ENCODE assay signal across 8 cellular contexts in the genomic region with DNA sequence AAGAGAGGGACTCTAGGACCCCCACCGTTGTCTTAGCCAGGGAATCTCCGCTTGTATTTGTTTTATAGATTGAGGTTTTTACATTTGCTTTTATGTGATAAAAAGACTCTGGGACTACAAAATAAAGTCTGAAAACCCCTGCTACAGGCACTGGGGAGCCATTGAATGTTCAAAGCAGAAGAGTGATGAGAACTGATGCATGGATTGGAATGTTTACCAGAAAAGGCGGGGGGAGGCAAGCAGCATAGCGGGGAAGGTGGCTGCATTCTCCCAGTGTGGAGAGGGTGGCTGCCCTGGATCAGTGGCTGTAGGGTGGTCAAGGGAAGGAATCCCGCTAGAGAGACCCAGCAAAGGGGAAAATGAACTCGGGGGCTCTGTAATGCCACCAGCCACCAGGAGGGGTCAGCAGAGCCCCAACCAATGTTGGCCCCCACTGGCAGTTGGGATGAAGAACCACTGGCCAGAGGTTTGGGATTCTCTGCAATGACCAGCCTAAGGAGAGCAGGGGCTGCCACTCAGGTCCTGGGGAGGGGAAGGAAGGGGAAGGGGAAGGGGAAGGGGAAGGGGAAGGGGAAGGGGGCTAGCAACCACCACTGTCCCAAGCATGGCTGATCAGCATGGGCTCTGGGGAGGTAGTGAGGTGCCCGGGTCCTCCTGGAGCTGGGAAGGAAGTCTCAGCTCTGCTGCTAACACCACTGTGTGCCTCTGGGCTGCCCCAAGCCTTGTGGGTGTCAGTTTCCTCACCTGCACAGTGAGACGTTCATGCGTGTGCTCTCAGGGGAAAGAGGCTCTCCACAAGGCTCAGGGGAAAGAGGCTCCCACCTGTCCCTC. TPM values are rescaled to one million over a fixed set of nuclear protein-coding genes. Genes with fewer than 3 reads are reported as not detected.
DNase-seq lines count a peak whose midpoint lies in the region; TF ChIP-seq lines count a peak whose summit lies in the region.

No MANE protein-coding gene starts in this region.

- no peaks in the 10 kb centered on the region for H3K4me1 Mint-ChIP-seq in activated CD4-positive, alpha-beta T cell treated with anti-CD3 and anti-CD28 coated beads, Interleukin-2, amount 10 ng/mL, durations not matched to agents 7 days and 5 days
- H3K4me1 Mint-ChIP-seq in mesothelial cell of epicardium = peaks cover 14% of the 10 kb centered on the region

- DNase-seq in DMS53 (lab: John Stamatoyannopoulos, UW) (peak; percentile 72), DMS53 treated with DMSO at 0.1 percent for 48 hours (lab: John Stamatoyannopoulos, UW; ENCODE audit: unreplicated experiment) (no peak), NCI-H1092 treated with DMSO at 0.1 percent for 48 hours (lab: John Stamatoyannopoulos, UW) (peak; percentile 12), dorsolateral prefrontal cortex (peak in 9 of 10 donors; percentile 39 to 83 (median 69)), mesothelial cell of epicardium (ENCODE audit: low spot score in 2 of 2, unreplicated experiment in 2 of 2) (peak in 1 of 2 experiments; percentile 86), SIG-M5 (lab: John Stamatoyannopoulos, UW) (no peak)
- DNase-seq in activated CD4-positive, alpha-beta T cell treated with anti-CD3 and anti-CD28 coated beads, Interleukin-2, amount 10 ng/mL, durations not matched to agents 7 days and 5 days = peak; percentile 57
- DNase-seq in stimulated activated CD8-positive, alpha-beta memory T cell treated with anti-CD3 and anti-CD28 coated beads, Interleukin-7, amount 100 ng/mL, for 24 hours (ENCODE audit: low read depth) = peak; percentile 50

- CTCF ChIA-PET in activated CD4-positive, alpha-beta T cell treated with anti-CD3 and anti-CD28 coated beads, Interleukin-2, amount 10 ng/mL, durations not matched to agents 7 days and 5 days (lab: Charles Lee) = interaction anchor here (0.8 to 3.1 kb wide), 8 partner anchors 11 to 125 kb away, joined by 3 to 22 read pairs (median 3); a partner anchor contains a TSS

- no peaks in the 10 kb centered on the region for H3K27me3 Mint-ChIP-seq in activated CD4-positive, alpha-beta T cell treated with anti-CD3 and anti-CD28 coated beads, Interleukin-2, amount 10 ng/mL, durations not matched to agents 7 days and 5 days
- no peaks in the 10 kb centered on the region for H3K27me3 Mint-ChIP-seq in mesothelial cell of epicardium (ENCODE audit: low read depth)

- H3K4me3 Mint-ChIP-seq in activated CD4-positive, alpha-beta T cell treated with anti-CD3 and anti-CD28 coated beads, Interleukin-2, amount 10 ng/mL, durations not matched to agents 7 days and 5 days = no peak overlapping the region
- no peak overlapping the region for H3K4me3 Mint-ChIP-seq in mesothelial cell of epicardium

- POLR2A ChIA-PET in activated CD4-positive, alpha-beta T cell treated with anti-CD3 and anti-CD28 coated beads, Interleukin-2, amount 10 ng/mL, durations not matched to agents 7 days and 5 days (lab: Charles Lee) = no interaction called here

- intact Hi-C loops in dorsolateral prefrontal cortex (cut with DNase I) = loop anchor here (1.0 to 10.0 kb wide), 5 partner anchors 41 to 301 kb away; a partner anchor contains a TSS

- H3K4me3 ChIP-seq in dorsolateral prefrontal cortex = no peak overlapping the region

- H3K27ac Mint-ChIP-seq in activated CD4-positive, alpha-beta T cell treated with anti-CD3 and anti-CD28 coated beads, Interleukin-2, amount 10 ng/mL, durations not matched to agents 7 days and 5 days = no peak overlapping the region
- H3K27ac Mint-ChIP-seq in mesothelial cell of epicardium = no peak overlapping the region

- no peaks in the 10 kb centered on the region for H3K27me3 ChIP-seq in dorsolateral prefrontal cortex

- H3K36me3 Mint-ChIP-seq in activated CD4-positive, alpha-beta T cell treated with anti-CD3 and anti-CD28 coated beads, Interleukin-2, amount 10 ng/mL, durations not matched to agents 7 days and 5 days (ENCODE audit: low read depth) = no peaks in the 10 kb centered on the region
- peaks cover 13% of the 10 kb centered on the region for H3K36me3 Mint-ChIP-seq in mesothelial cell of epicardium

- H3K9me3 Mint-ChIP-seq in activated CD4-positive, alpha-beta T cell treated with anti-CD3 and anti-CD28 coated beads, Interleukin-2, amount 10 ng/mL, durations not matched to agents 7 days and 5 days = no peaks in the 10 kb centered on the region
- H3K9me3 Mint-ChIP-seq in mesothelial cell of epicardium = no peaks in the 10 kb centered on the region

- H3K27ac ChIP-seq in dorsolateral prefrontal cortex = peak overlapping the region in 1 of 59 donors; percentile 18

- TF ChIP-seq CTCF in dorsolateral prefrontal cortex (IDR thresholded peaks at IDR 0.05 in 54 of 56, conservative IDR thresholded peaks at IDR 0.05 in 2 of 56; ENCODE audit: low read depth in 1 of 56, partially characterized antibody in 56 of 56) (peak; percentile 68 to 96 (median 88)), mesothelial cell of epicardium (IDR thresholded peaks at IDR 0.05; ENCODE audit: unreplicated experiment) (peak; percentile 79)

RNA-seq across cellular contexts. Expression of a gene that starts 19.2 kb away (rescaled TPM):
- total RNA-seq in activated CD4-positive, alpha-beta T cell treated with anti-CD3 and anti-CD28 coated beads, Interleukin-2, amount 10 ng/mL, durations not matched to agents 7 days and 5 days = 10 to 100 TPM; 50.4 to 51.6 TPM
- total RNA-seq in dorsolateral prefrontal cortex = 10 to 100 TPM; 41.8 to 80.3 (median 60.8) TPM
- 42.6 to 43.8 TPM (median 43.8 TPM) in 3 replicates for total RNA-seq in mesothelial cell of epicardium

RNA-seq across cellular contexts. Expression of a gene that starts 40.0 kb away (rescaled TPM):
- not detected for total RNA-seq in activated CD4-positive, alpha-beta T cell treated with anti-CD3 and anti-CD28 coated beads, Interleukin-2, amount 10 ng/mL, durations not matched to agents 7 days and 5 days
- total RNA-seq in dorsolateral prefrontal cortex (100 to 1,000 TPM in 60 of 120 experiments, 10 to 100 TPM in 60; 24.6 to 285 (median 97.8) TPM), mesothelial cell of epicardium (365 to 389 TPM (median 380 TPM) in 3 replicates)

RNA-seq across cellular contexts. Expression of a gene that starts 46.3 kb away (rescaled TPM):
- not detected for total RNA-seq in activated CD4-positive, alpha-beta T cell treated with anti-CD3 and anti-CD28 coated beads, Interleukin-2, amount 10 ng/mL, durations not matched to agents 7 days and 5 days
- total RNA-seq in dorsolateral prefrontal cortex = 1 to 10 TPM in 8 of 120 experiments, under 1 TPM in 41, not detected in 71; 0.22 to 1.4 (median 0.52) TPM
- 0.71 to 1.1 TPM (median 0.98 TPM) in 3 replicates for total RNA-seq in mesothelial cell of epicardium

Comparison
In these comparisons a context has a peak if more than half of its experiments do, and no peak if none do; other contexts are left out.
1. DNase-seq: peak in DMS53 (single experiment), NCI-H1092 treated with DMSO at 0.1 percent for 48 hours (single experiment), activated CD4-positive, alpha-beta T cell treated with anti-CD3 and anti-CD28 coated beads, Interleukin-2, amount 10 ng/mL, durations not matched to agents 7 days and 5 days (single experiment), dorsolateral prefrontal cortex (9 of 10) and stimulated activated CD8-positive, alpha-beta memory T cell treated with anti-CD3 and anti-CD28 coated beads, Interleukin-7, amount 100 ng/mL, for 24 hours (single experiment); none in DMS53 treated with DMSO at 0.1 percent for 48 hours (single experiment) and SIG-M5 (single experiment).
2. RNA of a gene that starts 40.0 kb away (total RNA-seq): 365 to 389 TPM in mesothelial cell of epicardium and 24.6 to 285 TPM in dorsolateral prefrontal cortex; not detected in activated CD4-positive, alpha-beta T cell treated with anti-CD3 and anti-CD28 coated beads, Interleukin-2, amount 10 ng/mL, durations not matched to agents 7 days and 5 days; every median in the first group is over 10 times any median in the second.